ENCODE assay signal across 24 cellular contexts in the genomic region with DNA sequence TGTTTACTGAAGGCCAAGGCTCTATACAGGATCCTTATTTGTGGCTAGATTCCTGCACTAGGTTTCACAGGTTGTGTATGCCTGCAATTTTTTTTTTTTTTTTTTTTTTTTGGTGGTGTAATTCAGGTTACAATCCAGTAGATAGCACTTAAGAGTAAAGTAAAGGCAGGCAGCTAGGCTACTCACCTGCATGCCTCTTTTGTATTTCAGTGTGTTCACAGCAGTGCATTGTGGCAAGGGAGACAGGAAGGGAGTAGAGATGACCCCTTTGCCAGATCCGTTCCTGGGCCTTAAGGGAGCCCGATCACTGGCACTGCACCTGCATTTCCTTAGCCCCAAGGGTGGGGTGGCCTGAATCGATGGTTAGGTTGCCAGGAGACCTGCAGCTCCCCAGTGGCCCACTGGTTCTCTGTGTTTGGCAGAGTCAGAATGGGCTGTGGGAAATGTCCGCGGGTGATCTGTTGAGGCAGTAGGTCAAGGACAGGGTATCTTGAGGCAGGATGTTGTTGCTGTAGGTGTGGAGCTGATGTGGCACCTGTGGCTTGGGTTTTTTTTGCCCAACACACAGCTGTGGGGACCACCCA.
"Had no signal": no experiment of that assay in that cellular context is flagged by ENCODE, and none has a peak within 500 bp of the region (broad histone marks: within the 10 kb centered on the region; RNA-seq: fewer than 3 reads in every experiment).

No MANE protein-coding gene starts in this region.

- H3K36me3 Mint-ChIP-seq: activated naive CD8-positive, alpha-beta T cell treated with anti-CD3 and anti-CD28 coated beads, Interleukin-2, amount 10 ng/mL, durations not matched to agents 7 days and 5 days had no signal

- H3K4me2 ChIP-seq: SK-N-SH had no signal

- H3K4me1 Mint-ChIP-seq: activated naive CD8-positive, alpha-beta T cell treated with anti-CD3 and anti-CD28 coated beads, Interleukin-2, amount 10 ng/mL, durations not matched to agents 7 days and 5 days had no signal

- H3K4me3 Mint-ChIP-seq: activated CD8-positive, alpha-beta T cell treated with anti-CD3 and anti-CD28 coated beads for 36 hours; activated naive CD8-positive, alpha-beta T cell treated with anti-CD3 and anti-CD28 coated beads, Interleukin-2, amount 10 ng/mL, durations not matched to agents 7 days and 5 days; activated T-cell treated with anti-CD3 and anti-CD28 coated beads, Interleukin-2, amount 50 U/mL, for 72 hours had no signal

- H3K36me3 ChIP-seq: adrenal gland, breast epithelium, Peyer's patch, SJCRH30, WERI-Rb-1 had no signal

- H3K9me3 Mint-ChIP-seq: activated naive CD8-positive, alpha-beta T cell treated with anti-CD3 and anti-CD28 coated beads, Interleukin-2, amount 10 ng/mL, durations not matched to agents 7 days and 5 days had no signal

- H3K27me3 ChIP-seq: adrenal gland, breast epithelium, Peyer's patch, SJCRH30 had no signal

- H3K27ac Mint-ChIP-seq: activated CD8-positive, alpha-beta T cell treated with anti-CD3 and anti-CD28 coated beads for 36 hours; activated naive CD8-positive, alpha-beta T cell treated with anti-CD3 and anti-CD28 coated beads, Interleukin-2, amount 10 ng/mL, durations not matched to agents 7 days and 5 days; activated T-cell treated with anti-CD3 and anti-CD28 coated beads, Interleukin-2, amount 50 U/mL, for 72 hours; activated T-helper 2 cell treated with anti-CD3 and anti-CD28 coated beads, Interferon-gamma antibody, Interleukin-2, Interleukin-4, amounts not matched to agents 10 μg/mL and 5 μg/mL and 100 μg/mL, durations not matched to agents 14 hours and 24 hours and 36 hours had no signal

- H3K9me3 ChIP-seq: adrenal gland, breast epithelium, Peyer's patch, SJCRH30, SK-N-SH had no signal

- H3K27me3 Mint-ChIP-seq: activated CD8-positive, alpha-beta T cell treated with anti-CD3 and anti-CD28 coated beads for 36 hours; activated naive CD8-positive, alpha-beta T cell treated with anti-CD3 and anti-CD28 coated beads, Interleukin-2, amount 10 ng/mL, durations not matched to agents 7 days and 5 days had no signal

- H3K4me3 ChIP-seq: adrenal gland, breast epithelium, Peyer's patch, SJCRH30 had no signal

- H3K27ac ChIP-seq: adrenal gland, breast epithelium, Peyer's patch, RWPE1, SJCRH30, WERI-Rb-1 had no signal

- DNase-seq: activated CD4-positive, alpha-beta T cell treated with anti-CD3 and anti-CD28 coated beads for 4 hours; activated CD8-positive, alpha-beta memory T cell treated with anti-CD3 and anti-CD28 coated beads, Interleukin-2, amount 50 U/mL, for 4 hours; activated CD8-positive, alpha-beta T cell treated with anti-CD3 and anti-CD28 coated beads for 36 hours; activated gamma-delta T cell treated with Interleukin-2 at 50 U/mL for 16 hours; activated naive CD4-positive, alpha-beta T cell treated with anti-CD3 and anti-CD28 coated beads, Interleukin-2, amount 50 U/mL, for 16 hours; activated naive CD8-positive, alpha-beta T cell treated with anti-CD3 and anti-CD28 coated beads, Interleukin-2, amount 10 ng/mL, durations not matched to agents 7 days and 5 days; activated T-cell treated with anti-CD3 and anti-CD28 coated beads, Interleukin-2, amount 50 U/mL, for 72 hours; adrenal gland; anterior cingulate cortex; central memory CD4-positive, alpha-beta T cell; Kasumi-1; NCI-H1048; NCI-H1694; NCI-H2029 treated with DMSO at 0.1 percent for 48 hours; NCI-H524; Peyer's patch; Right ventricle myocardium superior; SJCRH30; SK-N-SH; T-helper 1 cell; WERI-Rb-1 had no signal

- H3K4me1 ChIP-seq: adrenal gland, breast epithelium, Peyer's patch, SJCRH30 had no signal

- H3K9ac ChIP-seq: SK-N-SH had no signal
